1 cellular context compared by ENCODE assay signal in the genomic region with DNA sequence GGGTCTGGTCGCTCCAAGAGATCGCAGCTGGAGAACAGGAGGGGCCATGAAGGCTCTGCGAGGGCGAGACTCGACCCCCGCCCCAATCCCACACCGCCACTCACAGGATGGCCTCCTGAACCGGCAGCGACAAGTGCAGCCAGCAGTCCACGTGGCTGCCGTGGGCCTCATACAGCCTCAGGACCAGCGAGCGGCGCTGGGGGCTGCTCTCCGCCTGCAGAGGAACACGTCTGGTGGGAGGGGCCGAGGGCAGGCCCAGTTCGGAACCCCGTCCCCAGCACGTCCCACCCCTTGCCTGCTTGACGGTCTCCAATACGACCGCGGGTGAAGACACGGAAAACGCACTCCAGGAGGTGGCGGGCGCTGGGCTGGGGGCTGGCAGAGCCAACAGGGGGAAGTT.
TF ChIP-seq lines count a peak whose summit lies in the region.

No MANE protein-coding gene starts in this region.

TF ChIP-seq in HEK293, 187 proteins besides CTCF, POLR2A, EP300 and RAD21 (continued from another document):
- no peak for TF ChIP-seq ZBTB11 (tag by site-specific recombination; conservative IDR thresholded peaks at IDR 0.05; ENCODE audit: low read depth)
- no peak for TF ChIP-seq GLIS2 (tag by site-specific recombination; IDR thresholded peaks at IDR 0.05)
- no peak for TF ChIP-seq ZNF777 (tag by site-specific recombination; IDR thresholded peaks at IDR 0.05; ENCODE audit: borderline replicate concordance)
- no peak for TF ChIP-seq YY1 (tag by site-specific recombination; IDR thresholded peaks at IDR 0.05)
- TF ChIP-seq ZNF473 (tag by site-specific recombination; IDR thresholded peaks at IDR 0.05): no peak
- TF ChIP-seq ZNF610 (tag by site-specific recombination; IDR thresholded peaks at IDR 0.05; ENCODE audit: borderline replicate concordance): no peak
- TF ChIP-seq ZNF16 (tag by site-specific recombination; IDR thresholded peaks at IDR 0.05; ENCODE audit: low read depth): no peak
- peak; percentile 16; the same call in 1 of the 2 replicates for TF ChIP-seq SP2 (tag by site-specific recombination; IDR thresholded peaks at IDR 0.05)
- no peak for TF ChIP-seq ZNF501 (tag by site-specific recombination; IDR thresholded peaks at IDR 0.05)
- TF ChIP-seq ZNF174 (tag by site-specific recombination; IDR thresholded peaks at IDR 0.05): no peak
- TF ChIP-seq SCRT2 (tag by site-specific recombination; IDR thresholded peaks at IDR 0.05): peak; percentile 86
